12 cellular contexts compared by ENCODE assay signal in genomic region chr13:98443329-98443728, GRCh38.
DNase-seq lines count a peak whose midpoint lies in the region; ATAC-seq and TF ChIP-seq lines count a peak whose summit lies in the region.
"Had no signal": no experiment of that assay in that cellular context is flagged by ENCODE, and none has a peak within 500 bp of the region (broad histone marks: within the 10 kb centered on the region; RNA-seq: fewer than 3 reads in every experiment).

No MANE protein-coding gene starts in this region.

- intact Hi-C loops in mammary epithelial cell (cut with micrococcal nuclease) (loop anchor here (1.0 to 10.0 kb wide), 2 partner anchors 301 to 409 kb away; no protein-coding TSS in a partner anchor), lower lobe of right lung (cut with DNase I) (loop anchor here (10.0 kb wide), 1 partner anchor 211 kb away; no protein-coding TSS in a partner anchor)

- H3K4me3 ChIP-seq in mammary epithelial cell (replicated peaks in 1 of 3; ENCODE audit: insufficient read depth in 1 of 3, low read depth in 2 of 3, low read length in 3 of 3), result no peak overlapping the region
- H3K4me3 ChIP-seq in lower lobe of right lung, result no peak overlapping the region
- H3K4me3 ChIP-seq: psoas muscle, SJSA1 had no signal

- dilution Hi-C loops in mammary epithelial cell (cut with HindIII; ENCODE audit: low sequenced_read_pairs), result loop anchor here (5.0 to 10.0 kb wide), 2 partner anchors 209 to 299 kb away; partner anchors contain the start of gene FARP1

- no peak for TF ChIP-seq CTCF in mammary epithelial cell (conservative IDR thresholded peaks at IDR 0.05 in 1 of 2, IDR thresholded peaks at IDR 0.05 in 1 of 2; ENCODE audit: extremely low read depth in 1 of 2, insufficient read depth in 1 of 2, low read depth in 1 of 2, low read length in 2 of 2)
- no peak for TF ChIP-seq CTCF in lower lobe of right lung (IDR thresholded peaks at IDR 0.05)
- TF ChIP-seq CTCF in GM20000 (IDR thresholded peaks at IDR 0.05; ENCODE audit: extremely low read depth, missing control alignments), result no peak

- no TSS peak for BruUV-seq in mammary epithelial cell (replicated peaks; lab: Mats Ljungman, UMichigan)

- ATAC-seq in lower lobe of right lung, result no peak
- ATAC-seq: psoas muscle had no signal

- H4K20me1 ChIP-seq in mammary epithelial cell (ENCODE audit: insufficient read depth, low read length), result no peaks in the 10 kb centered on the region

- H3K9ac ChIP-seq in mammary epithelial cell (ENCODE audit: insufficient read depth, low read length), result no peak overlapping the region

- H3K27ac ChIP-seq in mammary epithelial cell (ENCODE audit: insufficient read depth, low read depth, low read length) (peak overlapping the region; percentile 33), lower lobe of right lung (no peak overlapping the region)
- H3K27ac ChIP-seq: psoas muscle, SJSA1 had no signal

- H3K27me3 ChIP-seq in mammary epithelial cell (ENCODE audit: insufficient read depth, low read length), result no peaks in the 10 kb centered on the region
- no peaks in the 10 kb centered on the region for H3K27me3 ChIP-seq in lower lobe of right lung (ENCODE audit: low read depth)
- H3K27me3 ChIP-seq: SJSA1 had no signal

- no peaks in the 10 kb centered on the region for H3K9me3 ChIP-seq in mammary epithelial cell (replicated peaks; ENCODE audit: insufficient read depth, low read length)
- H3K9me3 ChIP-seq in lower lobe of right lung, result no peaks in the 10 kb centered on the region
- H3K9me3 ChIP-seq: psoas muscle, SJSA1 had no signal

- CTCF ChIA-PET in mammary epithelial cell (lab: Charles Lee; ENCODE audit: low non-redundant PET), result no interaction called here

- H3K36me3 ChIP-seq in mammary epithelial cell (ENCODE audit: insufficient read depth, low read length) (no peaks in the 10 kb centered on the region), lower lobe of right lung (peaks cover 63% of the 10 kb centered on the region)

- H2AFZ ChIP-seq in mammary epithelial cell (ENCODE audit: low read depth, low read length), result no peak overlapping the region

- 7% methylated on average over 3 of the region's 11 CpGs for WGBS in mammary epithelial cell (ENCODE audit: low coverage, missing lambda C conversion rate)

- DNase-seq in AG08395 (ENCODE audit: low spot score) (peak; percentile 95), HK-2 (ENCODE audit: unreplicated experiment) (peak; percentile 67), mammary epithelial cell (peak; percentile 83), lower lobe of right lung (peak; percentile 44), activated gamma-delta T cell treated with Interleukin-2 at 50 U/mL for 16 hours (no peak), T-helper 2 cell (no peak), GM20000 (ENCODE audit: low spot score) (no peak), SHP77 (lab: John Stamatoyannopoulos, UW) (no peak)
- DNase-seq: Calu3, dermis blood vessel endothelial cell, psoas muscle had no signal

- in situ Hi-C loops in mammary epithelial cell (cut with MboI; ENCODE audit: low sequenced_read_pairs in 2 of 2), result loop anchor here (10.0 to 25.0 kb wide), 2 partner anchors 211 to 306 kb away; partner anchors contain the start of gene FARP1 (in 1 of the 2)

- no peaks in the 10 kb centered on the region for H3K79me2 ChIP-seq in mammary epithelial cell (ENCODE audit: insufficient read depth, low read length)

- peaks cover 24% of the 10 kb centered on the region for H3K4me1 ChIP-seq in mammary epithelial cell (ENCODE audit: insufficient read depth, low read length)
- peaks cover 7% of the 10 kb centered on the region for H3K4me1 ChIP-seq in lower lobe of right lung

- H3K4me2 ChIP-seq in mammary epithelial cell (ENCODE audit: insufficient read depth, low read depth, low read length), result no peak overlapping the region

Comparison
In these comparisons a context has a peak if more than half of its experiments do, and no peak if none do; other contexts are left out.
1. DNase-seq: peak in AG08395 (single experiment), HK-2 (single experiment), mammary epithelial cell (single experiment) and lower lobe of right lung (single experiment); none in activated gamma-delta T cell treated with Interleukin-2 at 50 U/mL for 16 hours (single experiment), T-helper 2 cell (0 of 5), GM20000 (single experiment) and SHP77 (0 of 2).